9 cellular contexts compared by ENCODE assay signal in the genomic region with DNA sequence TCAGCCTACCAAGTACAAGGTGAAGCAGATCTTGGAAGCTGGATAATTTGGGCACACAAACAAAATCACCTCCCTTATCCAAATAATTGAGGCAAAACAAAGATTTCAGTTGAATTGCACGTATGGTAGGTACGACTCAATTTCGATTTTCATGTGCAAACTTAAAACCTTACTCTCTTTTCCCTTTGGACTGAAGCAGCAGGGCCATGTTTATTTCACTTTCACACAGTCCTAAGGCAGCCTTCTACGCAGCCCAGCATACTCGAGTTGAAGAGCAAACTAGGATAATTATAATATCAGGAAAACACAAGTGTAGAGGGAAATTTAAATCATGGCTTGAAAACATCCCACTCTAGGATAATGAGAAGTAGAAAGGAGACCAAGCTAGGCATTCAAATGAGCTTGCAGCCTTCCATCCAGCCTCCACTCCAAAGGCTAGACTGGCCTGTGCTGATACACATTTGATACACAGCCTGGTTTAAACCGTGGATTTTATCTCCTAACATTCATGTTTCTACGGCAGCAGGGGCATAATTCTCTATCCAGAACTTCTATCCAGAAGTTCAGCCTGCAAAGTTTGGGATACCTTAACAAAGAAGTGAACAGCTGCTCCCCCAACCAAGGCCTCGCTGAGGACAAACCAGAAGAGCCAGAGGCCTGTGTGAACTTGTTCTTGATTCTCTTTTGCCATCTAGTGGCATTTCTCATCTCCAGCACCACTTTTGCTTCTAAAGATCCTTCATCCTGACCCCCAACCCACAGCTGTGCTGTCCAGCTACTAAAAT. TPM values are rescaled to one million over a fixed set of nuclear protein-coding genes. Genes with fewer than 3 reads are reported as not detected.
DNase-seq lines count a peak whose midpoint lies in the region; ATAC-seq, FAIRE-seq and TF ChIP-seq lines count a peak whose summit lies in the region.
"Had no signal": no experiment of that assay in that cellular context is flagged by ENCODE, and none has a peak within 500 bp of the region (broad histone marks: within the 10 kb centered on the region; RNA-seq: fewer than 3 reads in every experiment).

No MANE protein-coding gene starts in this region.

- CTCF ChIA-PET in A549 (lab: Yijun Ruan, JAX) = interaction anchor here (0.6 to 7.3 kb wide), 49 partner anchors 8 to 1113 kb away, joined by 3 to 323 read pairs (median 5); a partner anchor contains a TSS

- ATAC-seq in A549 (peak; percentile 85 to 94), foreskin keratinocyte (peak; percentile 37)

- no peak overlapping the region for H3K27ac ChIP-seq in A549
- no peak overlapping the region for H3K27ac ChIP-seq in foreskin keratinocyte

- no peak for TF ChIP-seq POLR2A in A549 (IDR thresholded peaks at IDR 0.05; ENCODE audit: low read length)

- FAIRE-seq in A549 (lab: Jason Lieb, UNC) = no peak

- H3K4me3 ChIP-seq in A549 (no peak overlapping the region), neuron (ENCODE audit: low read length) (no peak overlapping the region)

- peak; percentile 63 to 66 for DNase-seq in A549 (ENCODE audit: low read depth in 1 of 2, low spot score in 1 of 2)
- peak; percentile 75 for DNase-seq in GM03348 (ENCODE audit: low spot score)
- peak; percentile 26 for DNase-seq in NCI-H1417 treated with DMSO at 0.1 percent for 48 hours (lab: John Stamatoyannopoulos, UW)
- peak; percentile 10 for DNase-seq in activated CD4-positive, alpha-beta T cell treated with anti-CD3 and anti-CD28 coated beads for 48 hours
- DNase-seq in foreskin keratinocyte = peak; percentile 51 to 75
- DNase-seq in T1000 (lab: John Stamatoyannopoulos, UW) = no peak
- DNase-seq in stimulated activated CD4-positive, alpha-beta T cell treated with anti-CD3 and anti-CD28 coated beads, Interleukin-1b, Interleukin-23, amount 100 ng/mL, for 48 hours = no peak

- H3K4me2 ChIP-seq in A549 = no peak overlapping the region

- H2AFZ ChIP-seq in neuron (ENCODE audit: low read depth, low read length) = peak overlapping the region; percentile 60

- no peaks in the 10 kb centered on the region for H3K36me3 ChIP-seq in neuron (ENCODE audit: insufficient read depth, low read length)

- WGBS in A549 (ENCODE audit: missing lambda C conversion rate) = 52% methylated on average over 8 of the region's 8 CpGs

- TF ChIP-seq CTCF in A549 (IDR thresholded peaks at IDR 0.05) (peak; percentile 71), foreskin keratinocyte (conservative IDR thresholded peaks at IDR 0.05) (peak; percentile 84)

- H3K4me1 ChIP-seq in A549 = no peaks in the 10 kb centered on the region
- H3K4me1 ChIP-seq in foreskin keratinocyte = peaks cover 47% of the 10 kb centered on the region
- H3K4me1 ChIP-seq in neuron (ENCODE audit: insufficient read depth, low read length) = peaks cover 3% of the 10 kb centered on the region

- TF ChIP-seq EP300 in A549 (IDR thresholded peaks at IDR 0.05) = no peak

- no peaks in the 10 kb centered on the region for H3K27me3 ChIP-seq in foreskin keratinocyte
- H3K27me3 ChIP-seq in neuron (ENCODE audit: insufficient read depth, low read length) = peaks cover 34% of the 10 kb centered on the region

- TF ChIP-seq RAD21 in A549 (conservative IDR thresholded peaks at IDR 0.05 in 1 of 2, IDR thresholded peaks at IDR 0.05 in 1 of 2) = peak; percentile 81 to 82

- H3K9me3 ChIP-seq in A549 (no peaks in the 10 kb centered on the region), neuron (ENCODE audit: low read length) (no peaks in the 10 kb centered on the region)

- POLR2A ChIA-PET in A549 (lab: Yijun Ruan, JAX) = interaction anchor here (1.4 kb wide), 1 partner anchor 25 kb away, joined by 5 read pairs; no protein-coding TSS in a partner anchor

TF ChIP-seq in A549, 52 proteins besides CTCF, POLR2A, EP300 and RAD21:
- TF ChIP-seq ZNF302 (CRISPR knock-in tag; IDR thresholded peaks at IDR 0.05) = no peak
- peak; percentile 72 for TF ChIP-seq SMC3 (IDR thresholded peaks at IDR 0.05)
TF ChIP-seq in A549: peak in this region for 1.

RNA-seq across cellular contexts. Expression of a gene that starts 2.4 kb away (rescaled TPM):
- polyA plus RNA-seq in A549 (2011; rRNA removed) (not detected in 2 replicates), A549 (2017; fragmentation: RNase III; extraction: RNeasy Plus Mini Kit Qiagen cat#74134 plus additional on column Dnase treatment) (not detected in 3 replicates), foreskin keratinocyte (6.8 and 11.7 TPM in 2 replicates)
- polyA plus RNA-seq in A549 (2012; cell fraction: cytosol; rRNA removed) = not detected in 2 replicates
- polyA plus RNA-seq in A549 (2012; cell fraction: nucleus; rRNA removed) = not detected in 2 replicates
- not detected in 2 replicates for polyA minus RNA-seq in A549 (2011; rRNA and poly(A)+ RNA removed)
- 10.5 and 17.1 TPM in 2 replicates for total RNA-seq in foreskin keratinocyte

RNA-seq across cellular contexts. Expression of a gene that starts 5.2 kb away (rescaled TPM):
- not detected in 2 replicates for polyA plus RNA-seq in A549 (2011; rRNA removed)
- not detected in 2 replicates for polyA plus RNA-seq in A549 (2012; cell fraction: cytosol; rRNA removed)
- not detected in 2 replicates for polyA plus RNA-seq in A549 (2012; cell fraction: nucleus; rRNA removed)
- polyA plus RNA-seq in A549 (2017; fragmentation: RNase III; extraction: RNeasy Plus Mini Kit Qiagen cat#74134 plus additional on column Dnase treatment) = not detected in 3 replicates
- not detected in 2 replicates for polyA minus RNA-seq in A549 (2011; rRNA and poly(A)+ RNA removed)
- total RNA-seq in foreskin keratinocyte = not detected in 2 replicates
- not detected in 2 replicates for polyA plus RNA-seq in foreskin keratinocyte
- total RNA-seq: lower leg skin had no signal

RNA-seq across cellular contexts. Expression of a gene that starts 9.8 kb away (rescaled TPM):
- polyA plus RNA-seq in A549 (2011; rRNA removed) (not detected in 2 replicates), A549 (2017; fragmentation: RNase III; extraction: RNeasy Plus Mini Kit Qiagen cat#74134 plus additional on column Dnase treatment) (not detected in 3 replicates), foreskin keratinocyte (not detected in 2 replicates)
- polyA plus RNA-seq in A549 (2012; cell fraction: cytosol; rRNA removed) = not detected in 2 replicates
- polyA plus RNA-seq in A549 (2012; cell fraction: nucleus; rRNA removed) = not detected in 2 replicates
- not detected in 2 replicates for polyA minus RNA-seq in A549 (2011; rRNA and poly(A)+ RNA removed)
- total RNA-seq in foreskin keratinocyte = not detected in 2 replicates

RNA-seq across cellular contexts. Expression of a gene that starts 14.9 kb away (rescaled TPM):
- 6.8 and 8.8 TPM in 2 replicates for polyA plus RNA-seq in A549 (2011; rRNA removed)
- 4.5 and 5.1 TPM in 2 replicates for polyA plus RNA-seq in A549 (2012; cell fraction: cytosol; rRNA removed)
- polyA plus RNA-seq in A549 (2012; cell fraction: nucleus; rRNA removed) = 6.4 and 9.1 TPM in 2 replicates
- 3.6 to 4.7 TPM (median 4.1 TPM) in 3 replicates for polyA plus RNA-seq in A549 (2017; fragmentation: RNase III; extraction: RNeasy Plus Mini Kit Qiagen cat#74134 plus additional on column Dnase treatment)
- 4.7 TPM in 2 replicates for polyA minus RNA-seq in A549 (2011; rRNA and poly(A)+ RNA removed)
- total RNA-seq in foreskin keratinocyte = 8.1 and 8.7 TPM in 2 replicates
- 9.7 and 9.8 TPM in 2 replicates for polyA plus RNA-seq in foreskin keratinocyte

RNA-seq across cellular contexts. Expression of a gene that starts 17.8 kb away (rescaled TPM):
- not detected in 2 replicates for polyA plus RNA-seq in A549 (2011; rRNA removed)
- not detected in 2 replicates for polyA plus RNA-seq in A549 (2012; cell fraction: cytosol; rRNA removed)
- polyA plus RNA-seq in A549 (2012; cell fraction: nucleus; rRNA removed) = not detected in 2 replicates
- not detected in 3 replicates for polyA plus RNA-seq in A549 (2017; fragmentation: RNase III; extraction: RNeasy Plus Mini Kit Qiagen cat#74134 plus additional on column Dnase treatment)
- polyA minus RNA-seq in A549 (2011; rRNA and poly(A)+ RNA removed) = not detected in 2 replicates
- not detected in 2 replicates for total RNA-seq in foreskin keratinocyte
- polyA plus RNA-seq in foreskin keratinocyte = not detected in 2 replicates
- total RNA-seq: lower leg skin had no signal

Comparison
In these comparisons a context has a peak if more than half of its experiments do, and no peak if none do; other contexts are left out.
1. DNase-seq: peak in A549 (2 of 2), GM03348 (single experiment), NCI-H1417 treated with DMSO at 0.1 percent for 48 hours (single experiment), activated CD4-positive, alpha-beta T cell treated with anti-CD3 and anti-CD28 coated beads for 48 hours (single experiment) and foreskin keratinocyte (2 of 2); none in T1000 (single experiment) and stimulated activated CD4-positive, alpha-beta T cell treated with anti-CD3 and anti-CD28 coated beads, Interleukin-1b, Interleukin-23, amount 100 ng/mL, for 48 hours (single experiment).